In genomic region chr6:107421696-107422256, GRCh38 we compare ENCODE assay signal across 27 cellular contexts.
"Had no signal": no experiment of that assay in that cellular context is flagged by ENCODE, and none has a peak within 500 bp of the region (broad histone marks: within the 10 kb centered on the region; RNA-seq: fewer than 3 reads in every experiment).

No MANE protein-coding gene starts in this region.

- H3K9ac ChIP-seq: parathyroid adenoma had no signal

- FAIRE-seq: urothelium cell line had no signal

- H3K4me3 Mint-ChIP-seq: activated B cell treated with CpG ODN at 0.5 μM for 24 hours; activated naive CD8-positive, alpha-beta T cell; activated T-cell treated with anti-CD3 and anti-CD28 coated beads, Interleukin-2, amount 50 U/mL, for 4 hours; central memory CD8-positive, alpha-beta T cell; effector memory CD8-positive, alpha-beta T cell; nephron progenitor cell; stimulated activated memory B cell treated with anti-CD40 and anti-IgM and Interleukin-4, amounts not matched to agents 10 μg/mL and 1 μg/mL and 100 μg/mL, for 72 hours had no signal

- ATAC-seq: activated T-cell treated with anti-CD3 and anti-CD28 coated beads, Interleukin-2, amount 50 U/mL, for 4 hours; effector memory CD8-positive, alpha-beta T cell; gastrocnemius medialis; left cardiac atrium; right cardiac atrium; stimulated activated memory B cell treated with anti-CD40 and anti-IgM and Interleukin-4, amounts not matched to agents 10 μg/mL and 1 μg/mL and 100 μg/mL, for 72 hours had no signal

- H3K27ac ChIP-seq: breast epithelium, colonic mucosa, dorsolateral prefrontal cortex, esophagus squamous epithelium, gastrocnemius medialis, parathyroid adenoma, skin epidermis, transverse colon had no signal

- H3K27me3 ChIP-seq: breast epithelium, colonic mucosa, dorsolateral prefrontal cortex, esophagus squamous epithelium, gastrocnemius medialis, transverse colon had no signal

- H3K4me3 ChIP-seq: breast epithelium, colonic mucosa, dorsolateral prefrontal cortex, esophagus squamous epithelium, gastrocnemius medialis, skin epidermis, transverse colon had no signal

- DNase-seq: activated B cell treated with CpG ODN at 0.5 μM for 24 hours; activated CD4-positive, alpha-beta T cell treated with anti-CD3 and anti-CD28 coated beads for 4 hours; activated CD4-positive, alpha-beta T cell treated with anti-CD3 and anti-CD28 coated beads, Interleukin-2, amount 50 U/mL, for 48 hours; activated CD8-positive, alpha-beta memory T cell treated with anti-CD3 and anti-CD28 coated beads, Interleukin-2, amount 50 U/mL, for 48 hours; activated naive CD4-positive, alpha-beta T cell; activated T-cell treated with anti-CD3 and anti-CD28 coated beads, Interleukin-2, amount 50 U/mL, for 4 hours; colonic mucosa; dorsolateral prefrontal cortex; effector memory CD8-positive, alpha-beta T cell; esophagus squamous epithelium; gastrocnemius medialis; hippocampal formation; left cardiac atrium; mesenchymal stem cell; nephron progenitor cell; right cardiac atrium; stimulated activated CD4-positive, alpha-beta T cell treated with anti-CD3 and anti-CD28 coated beads, Interleukin-15, amount 100 ng/mL, for 24 hours; T-helper 9 cell; transverse colon had no signal

- H3K27ac Mint-ChIP-seq: activated B cell treated with CpG ODN at 0.5 μM for 24 hours; activated naive CD8-positive, alpha-beta T cell; activated T-helper 2 cell treated with anti-CD3 and anti-CD28 coated beads, Interferon-gamma antibody, Interleukin-2, Interleukin-4, amounts not matched to agents 10 μg/mL and 5 μg/mL and 100 μg/mL, durations not matched to agents 14 hours and 24 hours and 36 hours; effector memory CD8-positive, alpha-beta T cell; nephron progenitor cell; stimulated activated memory B cell treated with anti-CD40 and anti-IgM and Interleukin-4, amounts not matched to agents 10 μg/mL and 1 μg/mL and 100 μg/mL, for 72 hours had no signal

- H3K4me1 ChIP-seq: breast epithelium, colonic mucosa, esophagus squamous epithelium, gastrocnemius medialis, parathyroid adenoma had no signal

- H2AFZ ChIP-seq: parathyroid adenoma had no signal

- H3K36me3 ChIP-seq: breast epithelium, colonic mucosa, gastrocnemius medialis, transverse colon had no signal

- H3K27me3 Mint-ChIP-seq: activated B cell treated with CpG ODN at 0.5 μM for 24 hours; activated naive CD8-positive, alpha-beta T cell; central memory CD8-positive, alpha-beta T cell; effector memory CD8-positive, alpha-beta T cell; stimulated activated memory B cell treated with anti-CD40 and anti-IgM and Interleukin-4, amounts not matched to agents 10 μg/mL and 1 μg/mL and 100 μg/mL, for 72 hours had no signal

- H3K9me3 ChIP-seq: colonic mucosa, gastrocnemius medialis had no signal
